7 cellular contexts compared by ENCODE assay signal in the genomic region with DNA sequence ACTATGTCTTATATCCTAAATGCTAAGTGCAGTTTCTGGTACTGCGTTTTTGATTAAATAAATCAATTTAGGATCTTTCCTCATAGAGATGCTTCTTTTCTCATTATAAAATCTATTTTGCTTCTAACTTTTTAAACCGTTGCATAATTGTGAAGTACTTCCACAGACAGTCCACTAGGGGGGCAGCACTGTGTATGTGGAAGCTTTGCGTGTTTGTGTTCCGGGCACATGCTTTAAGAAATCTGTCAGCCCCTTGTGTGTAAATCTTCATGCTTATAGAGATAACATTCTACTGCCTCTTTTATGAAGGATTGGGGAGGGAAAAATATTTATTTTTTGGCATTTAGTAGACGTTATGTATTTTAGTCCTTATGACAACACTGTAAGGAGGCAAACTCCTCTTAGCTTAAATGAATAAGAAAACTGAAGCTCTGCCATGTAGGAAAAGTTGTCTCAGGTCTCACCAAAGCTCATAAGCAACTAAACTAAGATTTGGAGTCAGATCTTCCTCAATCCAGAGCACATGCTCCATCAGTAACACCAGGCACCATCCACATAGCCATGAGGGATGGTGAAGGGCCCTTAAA.
DNase-seq lines count a peak whose midpoint lies in the region; FAIRE-seq and TF ChIP-seq lines count a peak whose summit lies in the region.

No MANE protein-coding gene starts in this region.

- TF ChIP-seq CTCF in epithelial cell of esophagus (IDR thresholded peaks at IDR 0.05; ENCODE audit: insufficient read depth, low read depth, low read length, missing control alignments) (peak; percentile 75), retinal pigment epithelial cell (conservative IDR thresholded peaks at IDR 0.05; ENCODE audit: low read depth, low read length) (peak; percentile 86)

- POLR2A ChIA-PET in HEK293T (lab: Yijun Ruan, JAX): no interaction called here

- H3K4me3 ChIP-seq in epithelial cell of esophagus (ENCODE audit: low read length): no peak overlapping the region
- no peak overlapping the region for H3K4me3 ChIP-seq in retinal pigment epithelial cell (ENCODE audit: low read length)

- peak; percentile 55 for FAIRE-seq in GM18507 (lab: Jason Lieb, UNC)

- DNase-seq in GM18507 (ENCODE audit: extremely low spot score, insufficient read length, low read depth) (no peak), HEK293T (ENCODE audit: extremely low spot score) (peak; percentile 64), NAMALWA (ENCODE audit: low spot score) (peak; percentile 29), epithelial cell of esophagus (ENCODE audit: low read depth) (peak; percentile 40), retinal pigment epithelial cell (ENCODE audit: low read depth) (no peak), NCI-H1092 (lab: John Stamatoyannopoulos, UW) (no peak)
- no peak for DNase-seq in activated CD4-positive, CD25-positive, alpha-beta regulatory T cell treated with anti-CD3 and anti-CD28 coated beads, Interleukin-2, amount 50 U/mL, for 72 hours

- CTCF ChIA-PET in HEK293T (lab: Yijun Ruan, JAX): interaction anchor here (0.6 to 1.9 kb wide), 12 partner anchors 8 to 922 kb away, joined by 3 to 10 read pairs (median 4); a partner anchor contains a TSS

TF ChIP-seq in HEK293T, 16 proteins besides CTCF, POLR2A, EP300 and RAD21:
- TF ChIP-seq L3MBTL2 (conservative IDR thresholded peaks at IDR 0.05) (peak; percentile 81), NFRKB (IDR thresholded peaks at IDR 0.05) (no peak)
- TF ChIP-seq, protein P1, sequence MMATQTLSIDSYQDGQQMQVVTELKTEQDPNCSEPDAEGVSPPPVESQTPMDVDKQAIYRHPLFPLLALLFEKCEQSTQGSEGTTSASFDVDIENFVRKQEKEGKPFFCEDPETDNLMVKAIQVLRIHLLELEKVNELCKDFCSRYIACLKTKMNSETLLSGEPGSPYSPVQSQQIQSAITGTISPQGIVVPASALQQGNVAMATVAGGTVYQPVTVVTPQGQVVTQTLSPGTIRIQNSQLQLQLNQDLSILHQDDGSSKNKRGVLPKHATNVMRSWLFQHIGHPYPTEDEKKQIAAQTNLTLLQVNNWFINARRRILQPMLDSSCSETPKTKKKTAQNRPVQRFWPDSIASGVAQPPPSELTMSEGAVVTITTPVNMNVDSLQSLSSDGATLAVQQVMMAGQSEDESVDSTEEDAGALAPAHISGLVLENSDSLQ (IDR thresholded peaks at IDR 0.05): 0 out of 2 replicates have a peak, but pooled peaks have one; percentile 41

Comparison
In these comparisons a context has a peak if more than half of its experiments do, and no peak if none do; other contexts are left out.
1. DNase-seq: peak in HEK293T (single experiment), NAMALWA (single experiment) and epithelial cell of esophagus (single experiment); none in GM18507 (single experiment), retinal pigment epithelial cell (single experiment), NCI-H1092 (single experiment) and activated CD4-positive, CD25-positive, alpha-beta regulatory T cell treated with anti-CD3 and anti-CD28 coated beads, Interleukin-2, amount 50 U/mL, for 72 hours (single experiment).